ENCODE assay signal across 17 cellular contexts in genomic region chr1:228039504-228039903, GRCh38. TPM values are rescaled to one million over a fixed set of nuclear protein-coding genes. Genes with fewer than 3 reads are reported as not detected.
DNase-seq lines count a peak whose midpoint lies in the region; ATAC-seq and TF ChIP-seq lines count a peak whose summit lies in the region.
"Had no signal": no experiment of that assay in that cellular context is flagged by ENCODE, and none has a peak within 500 bp of the region (broad histone marks: within the 10 kb centered on the region; RNA-seq: fewer than 3 reads in every experiment).

No MANE protein-coding gene starts in this region.

- H3K23ac ChIP-seq in H9 (ENCODE audit: insufficient read length, low read depth, low read length) = no peak overlapping the region

- peaks cover 5% of the 10 kb centered on the region for H3K23me2 ChIP-seq in H9 (ENCODE audit: insufficient read length, low read depth, low read length, poor library complexity, severe bottlenecking)

- no peak overlapping the region for H2AK5ac ChIP-seq in H9 (ENCODE audit: insufficient read length, low read length)

- no peak overlapping the region for H3K56ac ChIP-seq in H9 (ENCODE audit: insufficient read length, low read depth, low read length)

- no peaks in the 10 kb centered on the region for H3K36me3 ChIP-seq in Peyer's patch
- H3K36me3 ChIP-seq: HAP-1 had no signal

- H3K4me2 ChIP-seq in H9 (ENCODE audit: insufficient read depth, insufficient read length, low read length) = no peak overlapping the region

- no peak overlapping the region for H3K9ac ChIP-seq in H9 (ENCODE audit: extremely low read depth, insufficient read length, low read length)

- no peak overlapping the region for H3T11ph ChIP-seq in H9 (ENCODE audit: low read length)

- intact Hi-C loops in sciatic nerve (cut with DNase I) = no loop called here

- H3K4me3 ChIP-seq in Peyer's patch = no peak overlapping the region
- H3K4me3 ChIP-seq: HAP-1 had no signal

- H2BK5ac ChIP-seq in H9 (ENCODE audit: insufficient read length, low read length) = no peak overlapping the region

- H2BK20ac ChIP-seq in H9 (ENCODE audit: low read depth, low read length, poor library complexity, severe bottlenecking) = no peak overlapping the region

- peaks cover 2 to 12% of the 10 kb centered on the region in 2 experiments; a peak in 3 of 4 replicates for H3K4me1 Mint-ChIP-seq in H9
- H3K4me1 Mint-ChIP-seq in type B pancreatic cell (ENCODE audit: unreplicated experiment) = no peaks in the 10 kb centered on the region
- H3K4me1 Mint-ChIP-seq: CD14-positive monocyte had no signal

- no peak overlapping the region for H4K91ac ChIP-seq in H9 (ENCODE audit: insufficient read length, low read depth, low read length)

- ATAC-seq in sciatic nerve = no peak
- ATAC-seq: CD8-positive, alpha-beta T cell had no signal

- no peak overlapping the region for H3K14ac ChIP-seq in H9 (ENCODE audit: insufficient read depth, low read length)

- no peaks in the 10 kb centered on the region for H3K9me3 ChIP-seq in H9 (ENCODE audit: control insufficient read depth, low read depth, low read length)
- no peaks in the 10 kb centered on the region for H3K9me3 ChIP-seq in Peyer's patch
- H3K9me3 ChIP-seq: HAP-1 had no signal

- H2BK120ac ChIP-seq in H9 (ENCODE audit: low read depth, low read length, poor library complexity, severe bottlenecking) = no peak overlapping the region

- H3K27ac Mint-ChIP-seq in H9 (no peak overlapping the region), type B pancreatic cell (no peak overlapping the region)
- H3K27ac Mint-ChIP-seq: CD14-positive monocyte; CD8-positive, alpha-beta T cell had no signal

- TF ChIP-seq POLR2A in Peyer's patch (IDR thresholded peaks at IDR 0.05) = no peak

- H3K4me1 ChIP-seq in H9 (ENCODE audit: insufficient read depth, low read length) (no peaks in the 10 kb centered on the region), Peyer's patch (peaks cover 0 to 7% (median 2%) of the 10 kb centered on the region in 4 donors)
- H3K4me1 ChIP-seq: HAP-1 had no signal

- H3K27ac ChIP-seq in H9 (ENCODE audit: insufficient read length, low read depth, low read length) (no peak overlapping the region), Peyer's patch (no peak overlapping the region)

- H3K27me3 Mint-ChIP-seq in H9 (ENCODE audit: low read depth) = peaks cover 35% of the 10 kb centered on the region
- H3K27me3 Mint-ChIP-seq in type B pancreatic cell = peaks cover 43% of the 10 kb centered on the region

- no peaks in the 10 kb centered on the region for H3K79me1 ChIP-seq in H9 (ENCODE audit: insufficient read depth, low read depth, low read length, poor library complexity, severe bottlenecking)

- H2BK12ac ChIP-seq in H9 (ENCODE audit: insufficient read length, low read depth, low read length) = no peak overlapping the region

- H3K18ac ChIP-seq in H9 (ENCODE audit: insufficient read length, low read depth, low read length) = no peak overlapping the region

- no peak overlapping the region for H3K4me3 Mint-ChIP-seq in H9
- H3K4me3 Mint-ChIP-seq in type B pancreatic cell = no peak overlapping the region
- H3K4me3 Mint-ChIP-seq: CD8-positive, alpha-beta T cell had no signal

- H2AFZ ChIP-seq in H9 (ENCODE audit: low read length) = no peak overlapping the region

- H3K4ac ChIP-seq in H9 (ENCODE audit: low read depth, low read length) = no peak overlapping the region

- no peak overlapping the region for H4K8ac ChIP-seq in H9 (replicated peaks; ENCODE audit: insufficient read length, low read depth, low read length)

- TF ChIP-seq CTCF in H9 (conservative IDR thresholded peaks at IDR 0.05) = no peak
- TF ChIP-seq CTCF in Peyer's patch (IDR thresholded peaks at IDR 0.05) = no peak
- TF ChIP-seq CTCF in type B pancreatic cell (conservative IDR thresholded peaks at IDR 0.05) = no peak

- no peaks in the 10 kb centered on the region for H3K79me2 ChIP-seq in H9 (ENCODE audit: insufficient read depth, low read length)

- WGBS in H9 (ENCODE audit: extremely low coverage, insufficient read length, low lambda C conversion rate) = no CpG with 5 or more reads among the region's 4 CpGs

- H3K36me3 Mint-ChIP-seq in H9 (ENCODE audit: insufficient read depth in 1 of 3, low read depth in 3 of 3) = no peaks in the 10 kb centered on the region
- H3K36me3 Mint-ChIP-seq in type B pancreatic cell = no peaks in the 10 kb centered on the region
- H3K36me3 Mint-ChIP-seq: CD14-positive monocyte; CD8-positive, alpha-beta T cell had no signal

- no peak overlapping the region for H4K5ac ChIP-seq in H9 (ENCODE audit: insufficient read length, low read depth, low read length)

- no peaks in the 10 kb centered on the region for H3K9me3 Mint-ChIP-seq in H9
- H3K9me3 Mint-ChIP-seq in type B pancreatic cell = no peaks in the 10 kb centered on the region
- H3K9me3 Mint-ChIP-seq: CD8-positive, alpha-beta T cell had no signal

- H3K27me3 ChIP-seq in H9 (ENCODE audit: insufficient read depth, low read length) (peaks cover 32% of the 10 kb centered on the region; the same call in 1 of the 2 replicates), Peyer's patch (peaks cover 0 to 12% of the 10 kb centered on the region in 2 donors)

- no peaks in the 10 kb centered on the region for H4K20me1 ChIP-seq in H9 (ENCODE audit: control insufficient read depth, insufficient read depth, insufficient read length)

- H2BK15ac ChIP-seq in H9 (ENCODE audit: low read depth, low read length) = no peak overlapping the region

- DNase-seq in H9 = peak; percentile 12
- peak in 2 of 3 donors; percentile 2 to 16 for DNase-seq in Peyer's patch
- DNase-seq in sciatic nerve (ENCODE audit: low spot score) = peak; percentile 22
- peak; percentile 43 for DNase-seq in type B pancreatic cell (ENCODE audit: extremely low spot score, unreplicated experiment)
- DNase-seq in NCI-H1105 (lab: John Stamatoyannopoulos, UW) = no peak
- DNase-seq in DMS79 (lab: John Stamatoyannopoulos, UW) = no peak
- DNase-seq in cerebellar cortex (ENCODE audit: low spot score) = no peak
- DNase-seq: COR-L47, DMS153, DND-41, GDM1, GOT3 had no signal

RNA-seq across cellular contexts. Expression of gene WNT3A, which starts 32.7 kb away (rescaled TPM):
- total RNA-seq in H9 (2021) (0.17 and 0.20 TPM in 2 replicates), Peyer's patch (not detected), sciatic nerve (not detected), type B pancreatic cell (ENCODE audit: low replicate concordance) (0.21 and 6.4 TPM in 2 replicates)
- total RNA-seq: A673, HT-29 had no signal

RNA-seq across cellular contexts. Expression of gene ARF1, which starts 43.0 kb away (rescaled TPM):
- 258 and 279 TPM in 2 replicates for total RNA-seq in H9 (2021)
- total RNA-seq in Peyer's patch = 100 to 1,000 TPM; 243 to 434 (median 392) TPM
- 251 TPM for total RNA-seq in sciatic nerve
- 288 and 401 TPM in 2 replicates for total RNA-seq in type B pancreatic cell (ENCODE audit: low replicate concordance)

Comparison
In these comparisons a context has a peak if more than half of its experiments do, and no peak if none do; other contexts are left out.
1. DNase-seq: peak in H9 (single experiment), Peyer's patch (2 of 3), sciatic nerve (single experiment) and type B pancreatic cell (single experiment); none in NCI-H1105 (single experiment), DMS79 (single experiment) and cerebellar cortex (single experiment).